Comparison of ENCODE assay signal across 33 cellular contexts in the genomic region with DNA sequence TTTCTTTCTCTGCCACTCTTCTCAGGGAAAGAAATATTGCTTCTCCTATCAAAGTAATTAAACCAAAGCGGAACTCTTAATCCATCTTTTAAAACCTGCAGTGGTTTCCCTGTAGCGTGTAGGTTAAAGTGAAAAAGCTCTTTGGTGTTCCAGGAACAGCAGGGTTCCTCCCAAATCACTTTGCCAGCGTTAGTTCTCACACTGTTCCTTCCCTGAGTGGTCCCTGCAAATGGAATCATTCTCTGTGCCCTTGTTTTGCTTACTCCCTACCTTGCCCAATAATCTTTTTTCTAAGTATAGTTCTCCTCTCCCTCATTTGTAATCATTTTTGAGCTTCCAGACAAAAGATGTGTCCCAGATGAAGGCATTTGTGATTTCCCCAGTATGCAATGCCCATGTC.
"Had no signal": no experiment of that assay in that cellular context is flagged by ENCODE, and none has a peak within 500 bp of the region (broad histone marks: within the 10 kb centered on the region; RNA-seq: fewer than 3 reads in every experiment).

No MANE protein-coding gene starts in this region.

- H3K27me3 ChIP-seq: brain microvascular endothelial cell, esophagus muscularis mucosa, gastroesophageal sphincter, heart right ventricle had no signal

- H3K27me3 Mint-ChIP-seq: activated CD4-positive, alpha-beta memory T cell treated with anti-CD3 and anti-CD28 coated beads, Interleukin-2, amount 10 ng/mL, durations not matched to agents 7 days and 5 days; activated CD4-positive, alpha-beta T cell treated with anti-CD3 and anti-CD28 coated beads, Interleukin-2, amount 10 ng/mL, durations not matched to agents 7 days and 5 days; activated naive CD8-positive, alpha-beta T cell; activated T-cell treated with anti-CD3 and anti-CD28 coated beads, Interleukin-2, amount 50 U/mL, for 24 hours; central memory CD8-positive, alpha-beta T cell; effector memory CD8-positive, alpha-beta T cell; T-helper 17 cell had no signal

- H3K36me3 Mint-ChIP-seq: activated naive CD8-positive, alpha-beta T cell had no signal

- ATAC-seq: activated T-cell treated with anti-CD3 and anti-CD28 coated beads, Interleukin-2, amount 50 U/mL, for 72 hours; effector memory CD8-positive, alpha-beta T cell; gastroesophageal sphincter; heart right ventricle; T-helper 17 cell had no signal

- H3K4me1 Mint-ChIP-seq: activated CD4-positive, alpha-beta memory T cell treated with anti-CD3 and anti-CD28 coated beads, Interleukin-2, amount 10 ng/mL, durations not matched to agents 7 days and 5 days; activated CD4-positive, alpha-beta T cell treated with anti-CD3 and anti-CD28 coated beads, Interleukin-2, amount 10 ng/mL, durations not matched to agents 7 days and 5 days; central memory CD8-positive, alpha-beta T cell; T-helper 17 cell had no signal

- H3K36me3 ChIP-seq: brain microvascular endothelial cell, esophagus muscularis mucosa, gastroesophageal sphincter, heart right ventricle, WERI-Rb-1 had no signal

- H3K4me3 Mint-ChIP-seq: activated CD4-positive, alpha-beta memory T cell treated with anti-CD3 and anti-CD28 coated beads, Interleukin-2, amount 10 ng/mL, durations not matched to agents 7 days and 5 days; activated CD4-positive, alpha-beta T cell treated with anti-CD3 and anti-CD28 coated beads, Interleukin-2, amount 10 ng/mL, durations not matched to agents 7 days and 5 days; activated naive CD8-positive, alpha-beta T cell; activated T-cell treated with anti-CD3 and anti-CD28 coated beads, Interleukin-2, amount 50 U/mL, for 24 hours; activated T-cell treated with anti-CD3 and anti-CD28 coated beads, Interleukin-2, amount 50 U/mL, for 72 hours; central memory CD8-positive, alpha-beta T cell; effector memory CD8-positive, alpha-beta T cell; T-helper 17 cell; T-helper 2 cell treated with Interferon-gamma antibody and Interleukin-4, amounts not matched to agents 5 μg/mL and 100 μg/mL, for 36 hours had no signal

- H3K27ac Mint-ChIP-seq: activated CD4-positive, alpha-beta memory T cell treated with anti-CD3 and anti-CD28 coated beads, Interleukin-2, amount 10 ng/mL, durations not matched to agents 7 days and 5 days; activated CD4-positive, alpha-beta T cell treated with anti-CD3 and anti-CD28 coated beads, Interleukin-2, amount 10 ng/mL, durations not matched to agents 7 days and 5 days; activated naive CD8-positive, alpha-beta T cell; activated T-cell treated with anti-CD3 and anti-CD28 coated beads, Interleukin-2, amount 50 U/mL, for 24 hours; activated T-cell treated with anti-CD3 and anti-CD28 coated beads, Interleukin-2, amount 50 U/mL, for 72 hours; effector memory CD8-positive, alpha-beta T cell; T-helper 17 cell; T-helper 2 cell treated with Interferon-gamma antibody and Interleukin-4, amounts not matched to agents 5 μg/mL and 100 μg/mL, for 36 hours had no signal

- H3K27ac ChIP-seq: brain microvascular endothelial cell, esophagus muscularis mucosa, gastroesophageal sphincter, heart right ventricle, WERI-Rb-1 had no signal

- DNase-seq: activated CD4-positive, alpha-beta memory T cell treated with anti-CD3 and anti-CD28 coated beads, Interleukin-2, amount 10 ng/mL, durations not matched to agents 7 days and 5 days; activated CD4-positive, alpha-beta T cell treated with anti-CD3 and anti-CD28 coated beads for 1 hour; activated CD4-positive, alpha-beta T cell treated with anti-CD3 and anti-CD28 coated beads for 4 hours; activated CD4-positive, alpha-beta T cell treated with anti-CD3 and anti-CD28 coated beads, Interleukin-2, amount 10 ng/mL, durations not matched to agents 7 days and 5 days; activated CD4-positive, alpha-beta T cell treated with anti-CD3 and anti-CD28 coated beads, Interleukin-2, amount 50 U/mL, for 4 hours; activated CD4-positive, CD25-positive, alpha-beta regulatory T cell; activated CD8-positive, alpha-beta memory T cell treated with anti-CD3 and anti-CD28 coated beads, Interleukin-2, amount 50 U/mL, for 48 hours; activated effector memory CD4-positive, alpha-beta T cell treated with Interleukin-2 at 50 U/mL for 16 hours; activated gamma-delta T cell treated with Interleukin-2 at 50 U/mL for 16 hours; activated naive CD4-positive, alpha-beta T cell treated with anti-CD3 and anti-CD28 coated beads, Interleukin-2, amount 50 U/mL, for 16 hours; activated naive CD4-positive, alpha-beta T cell treated with Interleukin-2 at 50 U/mL for 16 hours; activated T-cell treated with anti-CD3 and anti-CD28 coated beads for 4 hours; activated T-cell treated with anti-CD3 and anti-CD28 coated beads, Interleukin-2, amount 50 U/mL, for 24 hours; activated T-cell treated with anti-CD3 and anti-CD28 coated beads, Interleukin-2, amount 50 U/mL, for 72 hours; amniotic stem cell; anterior cingulate cortex; brain microvascular endothelial cell; cortex of kidney; dermis blood vessel endothelial cell; effector CD4-positive, alpha-beta T cell; effector memory CD8-positive, alpha-beta T cell; erythroblast; foreskin melanocyte; heart right ventricle; T-helper 1 cell; T-helper 17 cell; T1000; WERI-Rb-1 had no signal

- H3K9me3 Mint-ChIP-seq: activated CD4-positive, alpha-beta memory T cell treated with anti-CD3 and anti-CD28 coated beads, Interleukin-2, amount 10 ng/mL, durations not matched to agents 7 days and 5 days had no signal

- H3K4me1 ChIP-seq: heart right ventricle had no signal

- H3K4me3 ChIP-seq: esophagus muscularis mucosa, gastroesophageal sphincter, heart right ventricle had no signal

- H3K9me3 ChIP-seq: esophagus muscularis mucosa, gastroesophageal sphincter, heart right ventricle had no signal
